ENCODE assay signal across 9 cellular contexts in genomic region chr11:120835601-120836228, GRCh38.
A peak's percentile ranks its signal among the peaks of the same experiment; 100 is the strongest.
DNase-seq lines count a peak whose midpoint lies in the region; ATAC-seq, FAIRE-seq and TF ChIP-seq lines count a peak whose summit lies in the region.
"Had no signal": no experiment of that assay in that cellular context is flagged by ENCODE, and none has a peak within 500 bp of the region (broad histone marks: within the 10 kb centered on the region; RNA-seq: fewer than 3 reads in every experiment).

No MANE protein-coding gene starts in this region.

- H3K9ac ChIP-seq in astrocyte (ENCODE audit: low read length) = no peak overlapping the region

- H2AFZ ChIP-seq in astrocyte (ENCODE audit: low read depth, low read length) = no peak overlapping the region

- H3K79me2 ChIP-seq in astrocyte (ENCODE audit: insufficient read depth, low read length) = no peaks in the 10 kb centered on the region

- no peak for FAIRE-seq in astrocyte (lab: Jason Lieb, UNC)

- H3K4me2 ChIP-seq in astrocyte (ENCODE audit: low read length) = no peak overlapping the region

- DNase-seq in GM12864 (ENCODE audit: low read depth) (peak; percentile 50), astrocyte (ENCODE audit: low read depth) (peak; percentile 18), NCI-H2029 treated with DMSO at 0.1 percent for 48 hours (lab: John Stamatoyannopoulos, UW) (no peak), brain microvascular endothelial cell (no peak), DMS114 treated with DMSO at 0.1 percent for 48 hours (lab: John Stamatoyannopoulos, UW; ENCODE audit: unreplicated experiment) (no peak)
- no peak for DNase-seq in effector CD4-positive, alpha-beta T cell
- DNase-seq: activated CD4-positive, CD25-positive, alpha-beta regulatory T cell treated with anti-CD3 and anti-CD28 coated beads, Interleukin-2, amount 50 U/mL, for 72 hours had no signal

- H3K4me1 ChIP-seq in astrocyte (ENCODE audit: insufficient read depth, low read length) = no peaks in the 10 kb centered on the region

- H3K4me1 Mint-ChIP-seq in astrocyte (ENCODE audit: low read depth, unreplicated experiment) = peaks cover 6% of the 10 kb centered on the region

- H4K20me1 ChIP-seq in astrocyte (ENCODE audit: insufficient read depth, low read length) = no peaks in the 10 kb centered on the region

- in situ Hi-C loops in brain microvascular endothelial cell (cut with HindIII; ENCODE audit: low pct_ligation_motif_present, low sequenced_read_pairs) = no loop called here

- no peak overlapping the region for H3K4me3 Mint-ChIP-seq in astrocyte (ENCODE audit: unreplicated experiment)

- peaks cover 7% of the 10 kb centered on the region for H3K27me3 ChIP-seq in astrocyte (ENCODE audit: insufficient read depth, low read length)
- H3K27me3 ChIP-seq in brain microvascular endothelial cell (replicated peaks) = no peaks in the 10 kb centered on the region

- H3K36me3 ChIP-seq in astrocyte (ENCODE audit: insufficient read depth, low read length) (no peaks in the 10 kb centered on the region), brain microvascular endothelial cell (replicated peaks) (no peaks in the 10 kb centered on the region)

- ATAC-seq in GM19328 (IDR thresholded peaks at IDR 0.05; ENCODE audit: unreplicated experiment) (peak; percentile 91), HG03060 (IDR thresholded peaks at IDR 0.05; ENCODE audit: low read depth, unreplicated experiment) (peak; percentile 90)

- H3K9me3 ChIP-seq in astrocyte (ENCODE audit: insufficient read depth, low read depth, low read length) = no peaks in the 10 kb centered on the region

- peaks cover 10% of the 10 kb centered on the region for H3K27me3 Mint-ChIP-seq in astrocyte (ENCODE audit: low read depth, unreplicated experiment)

- H3K27ac Mint-ChIP-seq in astrocyte (ENCODE audit: unreplicated experiment) = no peak overlapping the region

- no peaks in the 10 kb centered on the region for H3K9me3 Mint-ChIP-seq in astrocyte (ENCODE audit: unreplicated experiment)

- H3K4me3 ChIP-seq in GM12864 (ENCODE audit: low read depth, low read length) = no peak overlapping the region
- H3K4me3 ChIP-seq in astrocyte (ENCODE audit: insufficient read depth, low read depth, low read length) = no peak overlapping the region
- H3K4me3 ChIP-seq in brain microvascular endothelial cell (ENCODE audit: low read depth, low read length) = no peak overlapping the region

- H3K36me3 Mint-ChIP-seq in astrocyte (ENCODE audit: low read depth, unreplicated experiment) = no peaks in the 10 kb centered on the region

- TF ChIP-seq CTCF in GM12864 (IDR thresholded peaks at IDR 0.05; ENCODE audit: low read depth, low read length, missing control alignments) = peak; percentile 15
- no peak for TF ChIP-seq CTCF in astrocyte (IDR thresholded peaks at IDR 0.05; ENCODE audit: insufficient read depth, low read depth, low read length)
- TF ChIP-seq CTCF in brain microvascular endothelial cell (IDR thresholded peaks at IDR 0.05; ENCODE audit: low read depth, low read length, missing control alignments) = no peak

- no peak overlapping the region for H3K27ac ChIP-seq in astrocyte (ENCODE audit: low read depth, low read length)
- no peak overlapping the region for H3K27ac ChIP-seq in brain microvascular endothelial cell

Comparison
In these comparisons a context has a peak if more than half of its experiments do, and no peak if none do; other contexts are left out.
1. DNase-seq: peak in GM12864 (single experiment) and astrocyte (single experiment); none in effector CD4-positive, alpha-beta T cell (single experiment), NCI-H2029 treated with DMSO at 0.1 percent for 48 hours (single experiment), brain microvascular endothelial cell (single experiment) and DMS114 treated with DMSO at 0.1 percent for 48 hours (single experiment).